ENCODE assay signal across 22 cellular contexts in the genomic region with DNA sequence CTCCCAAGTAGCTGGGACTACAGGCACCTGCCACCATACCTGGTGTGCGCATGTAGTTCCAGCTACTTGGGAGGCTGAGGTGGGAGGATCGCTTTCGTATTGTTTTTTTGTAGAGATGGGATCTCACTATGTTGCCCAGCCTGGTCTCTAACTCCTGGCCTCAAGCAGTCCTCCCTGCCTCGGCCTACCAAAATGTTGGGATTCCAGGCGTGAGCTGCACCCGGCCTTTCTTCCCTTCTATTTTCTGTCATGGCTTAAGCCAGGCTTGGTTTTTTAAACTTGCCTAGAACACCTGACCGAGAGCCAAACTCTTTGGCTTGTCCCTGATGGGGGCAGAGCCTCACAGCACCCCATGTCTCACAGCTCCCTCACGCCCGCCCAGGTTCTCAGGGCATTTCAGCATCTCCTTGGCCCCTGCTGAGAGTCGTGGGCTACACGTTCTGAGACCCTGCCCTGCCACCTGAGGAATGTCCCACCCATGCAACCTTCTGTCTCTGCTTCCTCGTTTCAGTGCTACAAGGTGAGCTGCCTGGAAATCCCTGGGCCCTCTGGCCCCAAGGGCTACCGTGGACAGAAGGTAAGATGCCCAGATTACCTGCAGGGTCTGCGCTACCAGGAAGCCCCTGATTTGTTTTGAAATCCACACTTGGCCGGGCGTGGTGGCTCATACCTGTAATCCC. TPM values are rescaled to one million over a fixed set of nuclear protein-coding genes. Genes with fewer than 3 reads are reported as not detected.
DNase-seq lines count a peak whose midpoint lies in the region; ATAC-seq and TF ChIP-seq lines count a peak whose summit lies in the region.
"Had no signal": no experiment of that assay in that cellular context is flagged by ENCODE, and none has a peak within 500 bp of the region (broad histone marks: within the 10 kb centered on the region; RNA-seq: fewer than 3 reads in every experiment).

No MANE protein-coding gene starts in this region.

- intact Hi-C loops in Right ventricle myocardium inferior (cut with DNase I) (no loop called here), lower leg skin (cut with DNase I; ENCODE audit: low total_unique reads) (no loop called here), stomach (cut with DNase I; ENCODE audit: low total_unique reads) (no loop called here)

- H3K4me3 Mint-ChIP-seq in progenitor cell of endocrine pancreas (ENCODE audit: low read depth) = no peak overlapping the region
- H3K4me3 Mint-ChIP-seq in endodermal cell = no peak overlapping the region
- H3K4me3 Mint-ChIP-seq: activated naive CD8-positive, alpha-beta T cell; CD4-positive, alpha-beta T cell; central memory CD8-positive, alpha-beta T cell had no signal

- TF ChIP-seq EP300 in stomach (IDR thresholded peaks at IDR 0.05) = no peak

- no peak overlapping the region for H3K27ac ChIP-seq in right atrium auricular region
- H3K27ac ChIP-seq in stomach = no peak overlapping the region
- no peak overlapping the region for H3K27ac ChIP-seq in endodermal cell (ENCODE audit: low read depth, low read length)
- H3K27ac ChIP-seq: dorsolateral prefrontal cortex, pancreas, upper lobe of left lung, VCaP had no signal

- peaks cover 3% of the 10 kb centered on the region for H3K36me3 Mint-ChIP-seq in progenitor cell of endocrine pancreas (ENCODE audit: insufficient read depth)
- peaks cover 63% of the 10 kb centered on the region for H3K36me3 Mint-ChIP-seq in endodermal cell (ENCODE audit: low read depth)

- TF ChIP-seq POLR2A in lower leg skin (IDR thresholded peaks at IDR 0.05) (no peak), stomach (IDR thresholded peaks at IDR 0.05) (no peak)

- no peaks in the 10 kb centered on the region for H3K9me3 Mint-ChIP-seq in progenitor cell of endocrine pancreas (ENCODE audit: low read depth)
- H3K9me3 Mint-ChIP-seq in endodermal cell = peaks cover 11% of the 10 kb centered on the region
- H3K9me3 Mint-ChIP-seq: CD4-positive, alpha-beta T cell; central memory CD8-positive, alpha-beta T cell had no signal

- no peak for ATAC-seq in Right ventricle myocardium inferior
- ATAC-seq: pancreas, sciatic nerve had no signal

- H3K9ac ChIP-seq in endodermal cell (ENCODE audit: extremely low read depth, low read length, poor library complexity, severe bottlenecking) = no peak overlapping the region

- no peak for TF ChIP-seq CTCF in right atrium auricular region (IDR thresholded peaks at IDR 0.05)
- no peak for TF ChIP-seq CTCF in lower leg skin (IDR thresholded peaks at IDR 0.05)
- TF ChIP-seq CTCF in stomach (IDR thresholded peaks at IDR 0.05) = no peak
- TF ChIP-seq CTCF in progenitor cell of endocrine pancreas (IDR thresholded peaks at IDR 0.05; ENCODE audit: unreplicated experiment) = no peak
- no peak for TF ChIP-seq CTCF in endodermal cell (conservative IDR thresholded peaks at IDR 0.05)

- no peaks in the 10 kb centered on the region for H3K27me3 Mint-ChIP-seq in progenitor cell of endocrine pancreas
- no peaks in the 10 kb centered on the region for H3K27me3 Mint-ChIP-seq in endodermal cell (ENCODE audit: insufficient read depth)
- H3K27me3 Mint-ChIP-seq: activated naive CD8-positive, alpha-beta T cell; CD4-positive, alpha-beta T cell; central memory CD8-positive, alpha-beta T cell had no signal

- H3K4me3 ChIP-seq in right atrium auricular region (no peak overlapping the region), lower leg skin (ENCODE audit: low read depth, poor library complexity, severe bottlenecking) (no peak overlapping the region), stomach (no peak overlapping the region), endodermal cell (ENCODE audit: low read length) (no peak overlapping the region)
- H3K4me3 ChIP-seq: dorsolateral prefrontal cortex, pancreas, upper lobe of left lung had no signal

- H3K4me1 ChIP-seq in right atrium auricular region = peaks cover 0 to 26% of the 10 kb centered on the region in 2 donors
- peaks cover 3 to 27% (median 23%) of the 10 kb centered on the region in 4 donors for H3K4me1 ChIP-seq in stomach
- H3K4me1 ChIP-seq in endodermal cell (ENCODE audit: control insufficient read depth, insufficient read depth, low read length) = no peaks in the 10 kb centered on the region
- H3K4me1 ChIP-seq: pancreas had no signal

- H3K9me3 ChIP-seq in right atrium auricular region (peaks cover 0 to 6% of the 10 kb centered on the region in 2 donors), stomach (peaks cover 0 to 7% (median 3%) of the 10 kb centered on the region in 4 donors), endodermal cell (ENCODE audit: control insufficient read depth, low read length) (peaks cover 32% of the 10 kb centered on the region)
- H3K9me3 ChIP-seq: pancreas had no signal

- WGBS in lower leg skin, 2 donors = 93 to 95% methylated on average over 16 of the region's 16 CpGs
- WGBS in stomach, 5 donors = 89 to 92% (median 91%) methylated on average over 14 to 16 of the region's 16 CpGs
- WGBS in endodermal cell (ENCODE audit: insufficient coverage in 1 of 2, insufficient read length in 1 of 2), 2 experiments = 96 to 98% methylated on average over 12 to 16 of the region's 16 CpGs

- no peak overlapping the region for H3K27ac Mint-ChIP-seq in progenitor cell of endocrine pancreas
- no peak overlapping the region for H3K27ac Mint-ChIP-seq in endodermal cell
- H3K27ac Mint-ChIP-seq: activated naive CD8-positive, alpha-beta T cell; CD4-positive, alpha-beta T cell had no signal

- H3K4me1 Mint-ChIP-seq in progenitor cell of endocrine pancreas (ENCODE audit: low read depth) = no peaks in the 10 kb centered on the region
- no peaks in the 10 kb centered on the region for H3K4me1 Mint-ChIP-seq in endodermal cell
- H3K4me1 Mint-ChIP-seq: central memory CD8-positive, alpha-beta T cell had no signal

- H3K27me3 ChIP-seq in right atrium auricular region (no peaks in the 10 kb centered on the region), stomach (no peaks in the 10 kb centered on the region), endodermal cell (ENCODE audit: control insufficient read depth, insufficient read depth, low read length, poor library complexity, severe bottlenecking) (no peaks in the 10 kb centered on the region)
- H3K27me3 ChIP-seq: pancreas, upper lobe of left lung had no signal

- peaks cover 70% of the 10 kb centered on the region for H3K36me3 ChIP-seq in right atrium auricular region
- peaks cover 51 to 70% (median 69%) of the 10 kb centered on the region in 4 donors for H3K36me3 ChIP-seq in stomach
- H3K36me3 ChIP-seq in endodermal cell (ENCODE audit: control insufficient read depth, insufficient read depth, low read length) = peaks cover 77% of the 10 kb centered on the region
- H3K36me3 ChIP-seq: pancreas had no signal

- DNase-seq in right atrium auricular region (ENCODE audit: low spot score) (peak; percentile 42), Right ventricle myocardium inferior (ENCODE audit: missing footprints) (no peak), lower leg skin (ENCODE audit: low spot score in 2 of 2) (peak; percentile 6 to 68), stomach (peak; percentile 16), progenitor cell of endocrine pancreas (ENCODE audit: low spot score, unreplicated experiment) (no peak), endodermal cell (no peak), A172 (ENCODE audit: low spot score) (no peak)
- DNase-seq in activated CD8-positive, alpha-beta memory T cell treated with anti-CD3 and anti-CD28 coated beads, Interleukin-2, amount 50 U/mL, for 48 hours = peak; percentile 29
- DNase-seq: activated CD4-positive, alpha-beta T cell treated with anti-CD3 and anti-CD28 coated beads, Interleukin-2, amount 50 U/mL, for 4 hours; CD4-positive, alpha-beta T cell; DMS 273 treated with DMSO at 0.1 percent for 48 hours; mesenchymal stem cell; NCI-H82; upper lobe of left lung had no signal

RNA-seq across cellular contexts. Expression of gene COL6A2, which starts 15.7 kb away (rescaled TPM):
- total RNA-seq in right atrium auricular region (100 to 1,000 TPM; 249 to 252 TPM), Right ventricle myocardium inferior (254 TPM), lower leg skin (100 to 1,000 TPM; 137 to 543 (median 164) TPM), stomach (1,000 to 10,000 TPM in 1 of 5 donors, 100 to 1,000 TPM in 4; 351 to 3,737 (median 491) TPM), progenitor cell of endocrine pancreas (32.0 and 38.6 TPM in 2 replicates), endodermal cell (100 to 1,000 TPM; 259 to 377 TPM)
- polyA plus RNA-seq in stomach = 100 to 1,000 TPM in 2 of 3 donors, 10 to 100 TPM in 1; 79.3 to 246 (median 113) TPM
- polyA plus RNA-seq in endodermal cell (2013, experiment 1 of 2) = 117 TPM
- 114 TPM for polyA plus RNA-seq in endodermal cell (2013, experiment 2 of 2)
- total RNA-seq in A172 (2014; rRNA removed; shearing (Covaris generic)) = 163 and 221 TPM in 2 replicates
- total RNA-seq: OCI-LY7 had no signal

RNA-seq across cellular contexts. Expression of gene FTCD, which starts 41.7 kb away (rescaled TPM):
- total RNA-seq in right atrium auricular region (under 1 TPM in 1 of 2 donors, not detected in 1; 0.24 TPM), Right ventricle myocardium inferior (1.2 TPM), lower leg skin (under 1 TPM in 1 of 4 donors, not detected in 3; 0.29 TPM), stomach (1 to 10 TPM in 2 of 5 donors, not detected in 3; 1.3 to 6.7 TPM), progenitor cell of endocrine pancreas (48.4 and 49.3 TPM in 2 replicates), endodermal cell (1 to 10 TPM; 3.5 to 4.6 TPM)
- 1 to 10 TPM in 1 of 3 donors, under 1 TPM in 2; 0.25 to 2.4 (median 0.53) TPM for polyA plus RNA-seq in stomach
- polyA plus RNA-seq in endodermal cell (2013, experiment 1 of 2) = 3.0 TPM
- polyA plus RNA-seq in endodermal cell (2013, experiment 2 of 2) = 1.0 TPM
- 0.45 TPM in 1 of 2 replicates, not detected in the other for total RNA-seq in A172 (2014; rRNA removed; shearing (Covaris generic))
- total RNA-seq: MCF 10A had no signal

Comparison
In these comparisons a context has a peak if more than half of its experiments do, and no peak if none do; other contexts are left out.
1. DNase-seq: peak in right atrium auricular region (single experiment), activated CD8-positive, alpha-beta memory T cell treated with anti-CD3 and anti-CD28 coated beads, Interleukin-2, amount 50 U/mL, for 48 hours (single experiment), lower leg skin (2 of 2) and stomach (single experiment); none in Right ventricle myocardium inferior (single experiment), progenitor cell of endocrine pancreas (single experiment), endodermal cell (single experiment) and A172 (single experiment).